ENCODE assay signal across 24 cellular contexts in the genomic region with DNA sequence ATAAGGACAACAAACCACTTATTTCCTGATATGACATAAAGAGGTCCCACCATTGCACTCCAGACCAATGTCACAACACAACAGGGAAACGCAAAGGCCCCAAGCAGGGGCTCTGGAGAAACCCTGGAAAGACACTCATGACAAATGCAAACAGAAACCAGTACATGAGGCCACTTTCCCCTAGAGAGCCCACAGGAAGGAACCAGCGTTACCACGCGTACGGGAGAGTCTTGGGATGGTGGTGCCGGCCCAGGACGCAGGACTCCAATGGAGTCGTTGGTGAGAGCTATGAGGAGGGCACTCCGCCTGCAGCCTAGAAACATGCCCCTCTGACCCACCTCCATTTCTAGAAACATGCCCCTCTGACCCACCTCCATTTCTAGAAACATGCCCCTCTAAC. TPM values are rescaled to one million over a fixed set of nuclear protein-coding genes. Genes with fewer than 3 reads are reported as not detected.
"Had no signal": no experiment of that assay in that cellular context is flagged by ENCODE, and none has a peak within 500 bp of the region (broad histone marks: within the 10 kb centered on the region; RNA-seq: fewer than 3 reads in every experiment).

No MANE protein-coding gene starts in this region.

- H3K9me3 ChIP-seq: ascending aorta, colonic mucosa, esophagus squamous epithelium, gastrocnemius medialis, heart left ventricle, lower lobe of right lung, mucosa of descending colon, testis, vagina had no signal

- ATAC-seq: activated naive CD4-positive, alpha-beta T cell treated with anti-CD3 and anti-CD28 coated beads, Interleukin-2, amount 50 U/mL, for 72 hours; gastrocnemius medialis; mucosa of descending colon; sciatic nerve had no signal

- H3K36me3 ChIP-seq: colonic mucosa had no signal

- H3K27me3 ChIP-seq: ascending aorta, brain microvascular endothelial cell, colonic mucosa, esophagus squamous epithelium, gastrocnemius medialis, heart left ventricle, testis, vagina had no signal

- H3K9me3 Mint-ChIP-seq: activated CD4-positive, alpha-beta memory T cell treated with anti-CD3 and anti-CD28 coated beads for 36 hours; activated naive CD4-positive, alpha-beta T cell treated with anti-CD3 and anti-CD28 coated beads, Interleukin-2, amount 50 U/mL, for 72 hours had no signal

- H3K27ac ChIP-seq: ascending aorta, brain microvascular endothelial cell, colonic mucosa, esophagus squamous epithelium, gastrocnemius medialis, heart left ventricle, lower lobe of right lung, testis, vagina had no signal

- H3K4me3 ChIP-seq: ascending aorta, colonic mucosa, esophagus squamous epithelium, gastrocnemius medialis, heart left ventricle, lower lobe of right lung, mucosa of descending colon, testis, vagina had no signal

- H3K4me3 Mint-ChIP-seq: activated CD4-positive, alpha-beta memory T cell treated with anti-CD3 and anti-CD28 coated beads for 36 hours had no signal

- H3K4me1 ChIP-seq: ascending aorta, colonic mucosa, esophagus squamous epithelium, gastrocnemius medialis, heart left ventricle, lower lobe of right lung, testis, vagina had no signal

- H3K27ac Mint-ChIP-seq: activated CD4-positive, alpha-beta memory T cell treated with anti-CD3 and anti-CD28 coated beads for 36 hours; activated naive CD4-positive, alpha-beta T cell treated with anti-CD3 and anti-CD28 coated beads, Interleukin-2, amount 50 U/mL, for 72 hours had no signal

- H3K27me3 Mint-ChIP-seq: activated CD4-positive, alpha-beta memory T cell treated with anti-CD3 and anti-CD28 coated beads for 36 hours had no signal

- DNase-seq: activated CD4-positive, alpha-beta memory T cell treated with anti-CD3 and anti-CD28 coated beads for 36 hours; activated CD4-positive, alpha-beta T cell treated with anti-CD3 and anti-CD28 coated beads for 4 hours; activated CD4-positive, CD25-positive, alpha-beta regulatory T cell; brain microvascular endothelial cell; caudate nucleus; colonic mucosa; esophagus squamous epithelium; gastrocnemius medialis; islet precursor cell; lower lobe of right lung; mesendoderm; mucosa of descending colon; occipital lobe; small intestine; stimulated activated CD8-positive, alpha-beta memory T cell treated with anti-CD3 and anti-CD28 coated beads, Interleukin-4, amount 100 ng/mL, for 48 hours; stimulated activated naive CD4-positive, alpha-beta T cell; T-helper 1 cell; T-helper 9 cell; testis had no signal

RNA-seq across cellular contexts. Expression of gene FNDC11, which starts 52.7 kb away (rescaled TPM):
- total RNA-seq: ascending aorta, vagina had no signal
